ENCODE assay signal across 19 cellular contexts in genomic region chr11:17890333-17890732, GRCh38.
A peak's percentile ranks its signal among the peaks of the same experiment; 100 is the strongest.
DNase-seq lines count a peak whose midpoint lies in the region; ATAC-seq and TF ChIP-seq lines count a peak whose summit lies in the region.
"Had no signal": no experiment of that assay in that cellular context is flagged by ENCODE, and none has a peak within 500 bp of the region (broad histone marks: within the 10 kb centered on the region; RNA-seq: fewer than 3 reads in every experiment).

No MANE protein-coding gene starts in this region.

- H3K36me3 Mint-ChIP-seq in endodermal cell (ENCODE audit: low read depth), result peaks cover 5% of the 10 kb centered on the region
- peaks cover 0 to 24% (median 0%) of the 10 kb centered on the region in 3 donors for H3K36me3 Mint-ChIP-seq in immature natural killer cell

- H3K27me3 ChIP-seq in cardiac muscle cell (no peaks in the 10 kb centered on the region), right atrium auricular region (no peaks in the 10 kb centered on the region), PC-3 (ENCODE audit: low read length) (no peaks in the 10 kb centered on the region), endodermal cell (ENCODE audit: control insufficient read depth, insufficient read depth, low read length, poor library complexity, severe bottlenecking) (no peaks in the 10 kb centered on the region), H7 (ENCODE audit: control insufficient read depth, insufficient read depth, low read length) (no peaks in the 10 kb centered on the region)
- H3K27me3 ChIP-seq: esophagus muscularis mucosa, pancreas, SJSA1, upper lobe of right lung had no signal

- in situ Hi-C loops in ACHN (cut with HindIII; ENCODE audit: low pct_ligation_motif_present, low pct_unique_long_range_greater_than_20kb, low sequenced_read_pairs), result no loop called here

- ATAC-seq in PC-3, result no peak
- ATAC-seq: activated CD4-positive, alpha-beta T cell treated with anti-CD3 and anti-CD28 coated beads for 36 hours; pancreas; upper lobe of right lung had no signal

- H3K9me3 Mint-ChIP-seq in endodermal cell (no peaks in the 10 kb centered on the region), immature natural killer cell (no peaks in the 10 kb centered on the region)
- H3K9me3 Mint-ChIP-seq: CD4-positive, alpha-beta memory T cell had no signal

- CTCF ChIA-PET in PC-3 (lab: Charles Lee), result interaction anchor here (0.8 kb wide), 1 partner anchor 10 kb away, joined by 3 read pairs; no protein-coding TSS in a partner anchor

- DNase-seq in cardiac muscle cell (ENCODE audit: low read depth in 1 of 2, low spot score in 1 of 2), result no peak
- DNase-seq in right atrium auricular region (ENCODE audit: low spot score), result no peak
- DNase-seq in PC-3, result peak; percentile 7
- DNase-seq in endodermal cell, result no peak
- no peak for DNase-seq in retinal pigment epithelial cell (ENCODE audit: low read depth)
- DNase-seq in ACHN, result no peak
- DNase-seq in immature natural killer cell, result no peak
- DNase-seq in H7, result no peak
- DNase-seq: activated CD4-positive, alpha-beta T cell treated with anti-CD3 and anti-CD28 coated beads for 36 hours; caudate nucleus; CD4-positive, alpha-beta memory T cell; head of caudate nucleus; NCI-H2081; NCI-H510A; pancreas; stimulated activated CD4-positive, alpha-beta T cell treated with anti-CD3 and anti-CD28 coated beads, Interleukin-4, amount 100 ng/mL, for 1 hour; upper lobe of right lung had no signal

- TF ChIP-seq CTCF in cardiac muscle cell (IDR thresholded peaks at IDR 0.05; ENCODE audit: low read depth, low read length), result peak; percentile 6
- no peak for TF ChIP-seq CTCF in right atrium auricular region (IDR thresholded peaks at IDR 0.05)
- TF ChIP-seq CTCF in PC-3 (conservative IDR thresholded peaks at IDR 0.05; ENCODE audit: low read depth, low read length), result peak; percentile 35; the same call in 1 of the 2 replicates
- TF ChIP-seq CTCF in endodermal cell (conservative IDR thresholded peaks at IDR 0.05), result peak; percentile 39
- TF ChIP-seq CTCF in retinal pigment epithelial cell (conservative IDR thresholded peaks at IDR 0.05; ENCODE audit: low read depth, low read length), result peak; percentile 33

- intact Hi-C loops in PC-3 (cut with micrococcal nuclease), result no loop called here

- POLR2A ChIA-PET in PC-3 (lab: Charles Lee; ENCODE audit: unreplicated experiment), result no interaction called here

- H3K4me3 ChIP-seq in cardiac muscle cell, result no peak overlapping the region
- no peak overlapping the region for H3K4me3 ChIP-seq in right atrium auricular region
- H3K4me3 ChIP-seq in PC-3 (ENCODE audit: low read length), result no peak overlapping the region
- no peak overlapping the region for H3K4me3 ChIP-seq in endodermal cell (ENCODE audit: low read length)
- H3K4me3 ChIP-seq in retinal pigment epithelial cell (ENCODE audit: low read length), result no peak overlapping the region
- no peak overlapping the region for H3K4me3 ChIP-seq in H7 (ENCODE audit: insufficient read depth, low read depth, low read length)
- H3K4me3 ChIP-seq: esophagus muscularis mucosa, pancreas, SJSA1, upper lobe of right lung had no signal

- H3K4me1 ChIP-seq in cardiac muscle cell (ENCODE audit: low read depth) (no peaks in the 10 kb centered on the region), right atrium auricular region (peaks cover 0 to 7% of the 10 kb centered on the region in 2 donors), PC-3 (ENCODE audit: insufficient read depth, low read length) (no peaks in the 10 kb centered on the region), endodermal cell (ENCODE audit: control insufficient read depth, insufficient read depth, low read length) (no peaks in the 10 kb centered on the region)
- H3K4me1 ChIP-seq: pancreas, SJSA1, upper lobe of right lung had no signal

- H4K20me1 ChIP-seq in PC-3 (ENCODE audit: low read length), result no peaks in the 10 kb centered on the region

- no peaks in the 10 kb centered on the region for H3F3A ChIP-seq in PC-3 (ENCODE audit: low read length, unreplicated experiment)

- WGBS in endodermal cell (ENCODE audit: insufficient coverage in 1 of 2, insufficient read length in 1 of 2), 2 experiments, result 80 to 85% methylated on average over 2 to 4 of the region's 5 CpGs

- H3K36me3 ChIP-seq in cardiac muscle cell, result no peaks in the 10 kb centered on the region
- H3K36me3 ChIP-seq in right atrium auricular region, result no peaks in the 10 kb centered on the region
- H3K36me3 ChIP-seq in PC-3 (ENCODE audit: low read depth, low read length), result no peaks in the 10 kb centered on the region
- H3K36me3 ChIP-seq in endodermal cell (ENCODE audit: control insufficient read depth, insufficient read depth, low read length), result no peaks in the 10 kb centered on the region
- no peaks in the 10 kb centered on the region for H3K36me3 ChIP-seq in H7 (replicated peaks; ENCODE audit: control insufficient read depth, insufficient read depth, low read length)
- H3K36me3 ChIP-seq: pancreas, SJSA1, upper lobe of right lung had no signal

- BruUV-seq in PC-3 (replicated peaks; lab: Mats Ljungman, UMichigan), result no TSS peak

- no peak overlapping the region for H3K4me2 ChIP-seq in PC-3 (ENCODE audit: low read length)

- H3K4me3 Mint-ChIP-seq in endodermal cell (no peak overlapping the region), immature natural killer cell (no peak overlapping the region)
- H3K4me3 Mint-ChIP-seq: activated CD4-positive, alpha-beta T cell treated with anti-CD3 and anti-CD28 coated beads for 36 hours; CD4-positive, alpha-beta memory T cell had no signal

- no peak overlapping the region for H2AFZ ChIP-seq in PC-3 (ENCODE audit: low read length)

- H3K9me3 ChIP-seq in cardiac muscle cell (ENCODE audit: low read depth), result no peaks in the 10 kb centered on the region
- H3K9me3 ChIP-seq in right atrium auricular region, result no peaks in the 10 kb centered on the region
- H3K9me3 ChIP-seq in PC-3 (ENCODE audit: low read length), result no peaks in the 10 kb centered on the region
- no peaks in the 10 kb centered on the region for H3K9me3 ChIP-seq in endodermal cell (ENCODE audit: control insufficient read depth, low read length)
- H3K9me3 ChIP-seq: esophagus muscularis mucosa, pancreas, SJSA1, upper lobe of right lung had no signal

- H3K4me1 Mint-ChIP-seq in endodermal cell (peaks cover 4% of the 10 kb centered on the region), immature natural killer cell (no peaks in the 10 kb centered on the region)
- H3K4me1 Mint-ChIP-seq: activated CD4-positive, alpha-beta T cell treated with anti-CD3 and anti-CD28 coated beads for 36 hours; CD4-positive, alpha-beta memory T cell had no signal

- no peak overlapping the region for H3K27ac Mint-ChIP-seq in endodermal cell
- no peak overlapping the region for H3K27ac Mint-ChIP-seq in immature natural killer cell
- H3K27ac Mint-ChIP-seq: activated CD4-positive, alpha-beta T cell treated with anti-CD3 and anti-CD28 coated beads for 36 hours had no signal

- H3K9me2 ChIP-seq in PC-3 (replicated peaks; ENCODE audit: low read length), result no peaks in the 10 kb centered on the region

- no peaks in the 10 kb centered on the region for H3K27me3 Mint-ChIP-seq in endodermal cell (ENCODE audit: insufficient read depth)
- H3K27me3 Mint-ChIP-seq in immature natural killer cell (ENCODE audit: low read depth in 3 of 3), result no peaks in the 10 kb centered on the region
- H3K27me3 Mint-ChIP-seq: activated CD4-positive, alpha-beta T cell treated with anti-CD3 and anti-CD28 coated beads for 36 hours; CD4-positive, alpha-beta memory T cell had no signal

- no peaks in the 10 kb centered on the region for H3K79me2 ChIP-seq in PC-3 (ENCODE audit: low read length)

- H3K27ac ChIP-seq in cardiac muscle cell (no peak overlapping the region), right atrium auricular region (no peak overlapping the region), PC-3 (ENCODE audit: low read length) (no peak overlapping the region), endodermal cell (ENCODE audit: low read depth, low read length) (no peak overlapping the region)
- H3K27ac ChIP-seq: esophagus muscularis mucosa, pancreas, SJSA1, upper lobe of right lung had no signal

- no peak overlapping the region for H3K9ac ChIP-seq in PC-3 (ENCODE audit: low read length)
- no peak overlapping the region for H3K9ac ChIP-seq in endodermal cell (ENCODE audit: extremely low read depth, low read length, poor library complexity, severe bottlenecking)

Comparison
In these comparisons a context has a peak if more than half of its experiments do, and no peak if none do; other contexts are left out.
1. CTCF ChIP-seq: peak in cardiac muscle cell (single experiment), PC-3 (single experiment), endodermal cell (single experiment) and retinal pigment epithelial cell (single experiment); none in right atrium auricular region (0 of 2).